10 cellular contexts compared by ENCODE assay signal in genomic region chr2:71190959-71191943, GRCh38. TPM values are rescaled to one million over a fixed set of nuclear protein-coding genes. Genes with fewer than 3 reads are reported as not detected.
DNase-seq lines count a peak whose midpoint lies in the region; ATAC-seq and TF ChIP-seq lines count a peak whose summit lies in the region.
"Had no signal": no experiment of that assay in that cellular context is flagged by ENCODE, and none has a peak within 500 bp of the region (broad histone marks: within the 10 kb centered on the region; RNA-seq: fewer than 3 reads in every experiment).

No MANE protein-coding gene starts in this region.

- no peaks in the 10 kb centered on the region for H3K36me3 ChIP-seq in Panc1 (ENCODE audit: control insufficient read depth, insufficient read depth, low read length)

- H3K9me3 ChIP-seq in Panc1 (ENCODE audit: control insufficient read depth, insufficient read depth, low read depth, low read length): no peaks in the 10 kb centered on the region

- H3K4me3 Mint-ChIP-seq in activated CD4-positive, alpha-beta T cell treated with anti-CD3 and anti-CD28 coated beads, Interleukin-2, amount 10 ng/mL, durations not matched to agents 7 days and 5 days: no peak overlapping the region

- H3K4me1 ChIP-seq in Panc1 (ENCODE audit: control insufficient read depth, insufficient read depth, low read length): no peaks in the 10 kb centered on the region
- H3K4me1 ChIP-seq in foreskin keratinocyte: no peaks in the 10 kb centered on the region

- no TSS peak for BruUV-seq in Panc1 (replicated peaks; lab: Mats Ljungman, UMichigan)

- peaks cover 7% of the 10 kb centered on the region; the same call in 1 of the 2 replicates for H3K27me3 ChIP-seq in Panc1 (ENCODE audit: control insufficient read depth, insufficient read depth, low read length)
- peaks cover 19% of the 10 kb centered on the region for H3K27me3 ChIP-seq in foreskin keratinocyte

- H3K9me3 Mint-ChIP-seq in activated CD4-positive, alpha-beta T cell treated with anti-CD3 and anti-CD28 coated beads, Interleukin-2, amount 10 ng/mL, durations not matched to agents 7 days and 5 days: peaks cover 4% of the 10 kb centered on the region

- POLR2A ChIA-PET in Panc1 (lab: Charles Lee): no interaction called here
- POLR2A ChIA-PET in activated CD4-positive, alpha-beta T cell treated with anti-CD3 and anti-CD28 coated beads, Interleukin-2, amount 10 ng/mL, durations not matched to agents 7 days and 5 days (lab: Charles Lee): no interaction called here

- no peak overlapping the region for H3K27ac ChIP-seq in Panc1 (ENCODE audit: low read length)
- no peak overlapping the region for H3K27ac ChIP-seq in foreskin keratinocyte

- no peak overlapping the region for H3K4me3 ChIP-seq in Panc1 (ENCODE audit: low read depth in 2 of 2, low read length in 2 of 2)

- TF ChIP-seq CTCF in Panc1 (IDR thresholded peaks at IDR 0.05): peak; percentile 63
- TF ChIP-seq CTCF in foreskin keratinocyte (conservative IDR thresholded peaks at IDR 0.05): peak; percentile 58

- H3K27ac Mint-ChIP-seq in activated CD4-positive, alpha-beta T cell treated with anti-CD3 and anti-CD28 coated beads, Interleukin-2, amount 10 ng/mL, durations not matched to agents 7 days and 5 days: no peak overlapping the region

- intact Hi-C loops in Right ventricle myocardium inferior (cut with DNase I): no loop called here
- intact Hi-C loops in cardiac septum (cut with DNase I): no loop called here
- intact Hi-C loops in Panc1 (cut with micrococcal nuclease; ENCODE audit: unreplicated experiment): no loop called here

- H3K4me1 Mint-ChIP-seq in activated CD4-positive, alpha-beta T cell treated with anti-CD3 and anti-CD28 coated beads, Interleukin-2, amount 10 ng/mL, durations not matched to agents 7 days and 5 days: no peaks in the 10 kb centered on the region

- H3K27me3 Mint-ChIP-seq in activated CD4-positive, alpha-beta T cell treated with anti-CD3 and anti-CD28 coated beads, Interleukin-2, amount 10 ng/mL, durations not matched to agents 7 days and 5 days: peaks cover 3% of the 10 kb centered on the region

- in situ Hi-C loops in Panc1 (cut with HindIII; ENCODE audit: low pct_unique_long_range_greater_than_20kb, low sequenced_read_pairs): no loop called here

- CTCF ChIA-PET in Panc1 (lab: Charles Lee): no interaction called here
- CTCF ChIA-PET in activated CD4-positive, alpha-beta T cell treated with anti-CD3 and anti-CD28 coated beads, Interleukin-2, amount 10 ng/mL, durations not matched to agents 7 days and 5 days (lab: Charles Lee): no interaction called here

- ATAC-seq in Right ventricle myocardium inferior (peak; percentile 62), Panc1 (no peak), foreskin keratinocyte (no peak), HG02798 (IDR thresholded peaks at IDR 0.05; ENCODE audit: poor library complexity, unreplicated experiment) (no peak)

- no peaks in the 10 kb centered on the region for H3K36me3 Mint-ChIP-seq in activated CD4-positive, alpha-beta T cell treated with anti-CD3 and anti-CD28 coated beads, Interleukin-2, amount 10 ng/mL, durations not matched to agents 7 days and 5 days (ENCODE audit: low read depth)

- DNase-seq in Right ventricle myocardium inferior (ENCODE audit: missing footprints) (no peak), cardiac septum (ENCODE audit: low spot score) (no peak), Panc1 (ENCODE audit: low read depth, low spot score) (no peak), foreskin keratinocyte (peak in 1 of 2 donors; percentile 5), NCI-H1092 (lab: John Stamatoyannopoulos, UW) (no peak), NCI-H774 (lab: John Stamatoyannopoulos, UW) (no peak)
- DNase-seq in activated CD4-positive, alpha-beta T cell treated with anti-CD3 and anti-CD28 coated beads, Interleukin-2, amount 10 ng/mL, durations not matched to agents 7 days and 5 days: no peak
- DNase-seq: activated CD4-positive, alpha-beta T cell treated with anti-CD3 and anti-CD28 coated beads for 48 hours; foreskin melanocyte had no signal

RNA-seq across cellular contexts. Expression of gene PAIP2B, which starts 35.7 kb away (rescaled TPM):
- 64.9 TPM for total RNA-seq in Right ventricle myocardium inferior
- 30.7 TPM for total RNA-seq in cardiac septum
- 1.4 TPM for total RNA-seq in Panc1 (2021; ENCODE audit: unreplicated experiment)
- 0.73 TPM for polyA plus RNA-seq in Panc1 (2012; ENCODE audit: insufficient read length)
- total RNA-seq in foreskin keratinocyte: 0.75 and 0.99 TPM in 2 replicates
- 0.40 and 0.48 TPM in 2 replicates for polyA plus RNA-seq in foreskin keratinocyte
- total RNA-seq in activated CD4-positive, alpha-beta T cell treated with anti-CD3 and anti-CD28 coated beads, Interleukin-2, amount 10 ng/mL, durations not matched to agents 7 days and 5 days: 1 to 10 TPM; 1.6 to 1.9 TPM

Comparison
In these comparisons a context has a peak if more than half of its experiments do, and no peak if none do; other contexts are left out.
1. RNA of gene PAIP2B, which starts 35.7 kb away (total RNA-seq): 64.9 TPM in Right ventricle myocardium inferior (single experiment) and 30.7 TPM in cardiac septum (single experiment); 1.6 to 1.9 TPM in activated CD4-positive, alpha-beta T cell treated with anti-CD3 and anti-CD28 coated beads, Interleukin-2, amount 10 ng/mL, durations not matched to agents 7 days and 5 days, 1.4 TPM in Panc1 (single experiment) and 0.75 to 0.99 TPM in foreskin keratinocyte; every median in the first group is over 10 times any median in the second.